Comparison of ENCODE assay signal across 30 cellular contexts in the genomic region with DNA sequence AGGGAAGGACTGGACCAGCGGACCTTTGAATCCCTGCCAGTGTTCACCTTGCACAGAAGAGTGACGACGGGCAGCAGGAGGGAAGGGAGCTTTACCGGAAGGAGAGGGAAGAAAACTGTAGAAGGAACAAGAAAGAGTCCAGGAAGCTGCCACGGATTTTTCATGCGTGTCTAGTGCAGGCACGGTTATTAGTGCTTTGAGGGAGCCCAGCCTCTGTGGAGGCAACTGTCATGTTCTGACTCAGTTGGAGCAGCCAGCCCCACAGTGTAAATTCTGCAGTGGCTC. TPM values are rescaled to one million over a fixed set of nuclear protein-coding genes. Genes with fewer than 3 reads are reported as not detected.
A peak's percentile ranks its signal among the peaks of the same experiment; 100 is the strongest.
DNase-seq lines count a peak whose midpoint lies in the region; ATAC-seq and TF ChIP-seq lines count a peak whose summit lies in the region.
"Had no signal": no experiment of that assay in that cellular context is flagged by ENCODE, and none has a peak within 500 bp of the region (broad histone marks: within the 10 kb centered on the region; RNA-seq: fewer than 3 reads in every experiment).

No MANE protein-coding gene starts in this region.

- H3K9me3 ChIP-seq in RWPE2 (ENCODE audit: severe bottlenecking) = no peaks in the 10 kb centered on the region
- no peaks in the 10 kb centered on the region for H3K9me3 ChIP-seq in sigmoid colon
- no peaks in the 10 kb centered on the region for H3K9me3 ChIP-seq in psoas muscle
- H3K9me3 ChIP-seq: HAP-1, SK-N-SH had no signal

- ATAC-seq in RWPE2 (ENCODE audit: low read depth) = no peak
- no peak for ATAC-seq in GM19328 (IDR thresholded peaks at IDR 0.05; ENCODE audit: unreplicated experiment)
- ATAC-seq in GM21786 (IDR thresholded peaks at IDR 0.05; ENCODE audit: unreplicated experiment) = no peak
- no peak for ATAC-seq in sciatic nerve
- ATAC-seq in psoas muscle = no peak
- ATAC-seq: HepG2, Panc1 had no signal

- H3K27ac ChIP-seq in C4-2B (peak overlapping the region; percentile 93), RWPE2 (ENCODE audit: poor library complexity, severe bottlenecking) (no peak overlapping the region), epithelial cell of prostate (peak overlapping the region; percentile 56), sigmoid colon (no peak overlapping the region), psoas muscle (no peak overlapping the region)
- H3K27ac ChIP-seq: GM23248, RWPE1 had no signal

- H3K4me3 ChIP-seq in RWPE2 (ENCODE audit: severe bottlenecking) = no peak overlapping the region
- H3K4me3 ChIP-seq in sigmoid colon = no peak overlapping the region
- no peak overlapping the region for H3K4me3 ChIP-seq in psoas muscle
- H3K4me3 ChIP-seq: GM23248, HAP-1 had no signal

- H3K36me3 ChIP-seq in RWPE2 (ENCODE audit: low read depth) = no peaks in the 10 kb centered on the region
- H3K36me3 ChIP-seq in sigmoid colon = no peaks in the 10 kb centered on the region
- no peaks in the 10 kb centered on the region for H3K36me3 ChIP-seq in psoas muscle (ENCODE audit: insufficient read depth in 1 of 2, low read depth in 1 of 2)
- H3K36me3 ChIP-seq: HAP-1 had no signal

- no peak for TF ChIP-seq EP300 in sigmoid colon (IDR thresholded peaks at IDR 0.05)

- intact Hi-C loops in sigmoid colon (cut with DNase I) = no loop called here
- intact Hi-C loops in sciatic nerve (cut with DNase I) = no loop called here
- intact Hi-C loops in psoas muscle (cut with DNase I) = no loop called here

- peaks cover 98% of the 10 kb centered on the region for H3K27me3 ChIP-seq in RWPE2 (ENCODE audit: insufficient read depth, poor library complexity, severe bottlenecking)
- H3K27me3 ChIP-seq in sigmoid colon = peaks cover 64 to 100% (median 96%) of the 10 kb centered on the region in 3 donors
- H3K27me3 ChIP-seq in psoas muscle (ENCODE audit: insufficient read depth in 3 of 3, low read length in 2 of 3) = peaks cover 0 to 97% (median 43%) of the 10 kb centered on the region in 3 donors

- no peak for TF ChIP-seq POLR2A in sigmoid colon (IDR thresholded peaks at IDR 0.05)

- H3K4me1 ChIP-seq in RWPE2 (ENCODE audit: insufficient read depth, poor library complexity, severe bottlenecking) (no peaks in the 10 kb centered on the region), sigmoid colon (peaks cover 0 to 10% (median 7%) of the 10 kb centered on the region in 4 donors), psoas muscle (no peaks in the 10 kb centered on the region)

- 26 to 63% methylated on average over 7 of the region's 7 CpGs for WGBS in sigmoid colon, 2 donors
- 2 to 10% (median 5%) methylated on average over 7 of the region's 7 CpGs for WGBS in psoas muscle, 3 donors

- peak; percentile 28 for DNase-seq in RWPE2 (ENCODE audit: low spot score)
- DNase-seq in epithelial cell of prostate (ENCODE audit: low read depth, low spot score) = no peak
- peak; percentile 17 for DNase-seq in sigmoid colon
- DNase-seq in sciatic nerve (ENCODE audit: low spot score) = no peak
- no peak for DNase-seq in psoas muscle
- DNase-seq: 8988T; CD4-positive, CD25-positive, alpha-beta regulatory T cell; DMS153; DND-41; GM23248; HFFc6; Karpas-422; MV-4-11; NCI-H1105; NCI-H146; NCI-H2029; NCI-H446 treated with DMSO at 0.1 percent for 48 hours; NCI-H526; SHP77 treated with DMSO at 0.1 percent for 48 hours; SK-N-SH had no signal

- no peak for TF ChIP-seq CTCF in C4-2B (conservative IDR thresholded peaks at IDR 0.05)
- no peak for TF ChIP-seq CTCF in RWPE2 (IDR thresholded peaks at IDR 0.05; ENCODE audit: poor library complexity, severe bottlenecking)
- no peak for TF ChIP-seq CTCF in sigmoid colon (IDR thresholded peaks at IDR 0.05)
- TF ChIP-seq CTCF in psoas muscle (IDR thresholded peaks at IDR 0.05) = no peak

RNA-seq across cellular contexts. Expression of a gene that starts 6.4 kb away (rescaled TPM):
- total RNA-seq in sigmoid colon (1 to 10 TPM in 2 of 4 donors, under 1 TPM in 2; 0.36 to 1.5 (median 1.0) TPM), sciatic nerve (not detected), psoas muscle (not detected)
- polyA plus RNA-seq in sigmoid colon (10 to 100 TPM; 19.4 to 49.2 (median 26.4) TPM), psoas muscle (not detected)
- total RNA-seq: CD4-positive, CD25-positive, alpha-beta regulatory T cell; GM23248; HepG2; HFFc6 had no signal
- polyA plus RNA-seq: CD4-positive, CD25-positive, alpha-beta regulatory T cell; GM23248; HepG2; SK-N-SH had no signal

RNA-seq across cellular contexts. Expression of a gene that starts 12.0 kb away (rescaled TPM):
- 1 to 10 TPM in 1 of 4 donors, not detected in 3; 2.1 TPM for total RNA-seq in sigmoid colon
- 10 to 100 TPM in 2 of 3 donors, 1 to 10 TPM in 1; 7.2 to 20.3 (median 17.5) TPM for polyA plus RNA-seq in sigmoid colon
- not detected for total RNA-seq in sciatic nerve
- total RNA-seq in psoas muscle = not detected
- polyA plus RNA-seq in psoas muscle = not detected
- total RNA-seq: CD4-positive, CD25-positive, alpha-beta regulatory T cell; GM23248; HepG2; HFFc6; HT1080; M059J had no signal
- polyA plus RNA-seq: CD4-positive, CD25-positive, alpha-beta regulatory T cell; GM23248; HepG2; SK-N-SH had no signal

RNA-seq across cellular contexts. Expression of a gene that starts 12.7 kb away (rescaled TPM):
- 10 to 100 TPM in 1 of 4 donors, 1 to 10 TPM in 1, not detected in 2; 9.1 to 13.5 TPM for total RNA-seq in sigmoid colon
- 100 to 1,000 TPM; 388 to 572 (median 408) TPM for polyA plus RNA-seq in sigmoid colon
- not detected for total RNA-seq in sciatic nerve
- not detected for total RNA-seq in psoas muscle
- polyA plus RNA-seq in psoas muscle = not detected
- total RNA-seq: CD4-positive, CD25-positive, alpha-beta regulatory T cell; GM23248; HepG2; HFFc6; HT1080; M059J had no signal
- polyA plus RNA-seq: BJ; CD4-positive, CD25-positive, alpha-beta regulatory T cell; GM23248; HepG2; SK-N-SH had no signal

Comparison
In these comparisons a context has a peak if more than half of its experiments do, and no peak if none do; other contexts are left out.
1. H3K27ac ChIP-seq: peak in C4-2B (single experiment) and epithelial cell of prostate (single experiment); none in RWPE2 (single experiment), sigmoid colon (0 of 4) and psoas muscle (single experiment).
2. DNase-seq: peak in RWPE2 (single experiment) and sigmoid colon (single experiment); none in epithelial cell of prostate (single experiment), sciatic nerve (single experiment) and psoas muscle (0 of 2).